In genomic region chr2:222835823-222836151, GRCh38 we compare ENCODE assay signal across 1 cellular context.
TF ChIP-seq lines count a peak whose summit lies in the region.

No MANE protein-coding gene starts in this region.

TF ChIP-seq in K562, 482 proteins besides CTCF, POLR2A, EP300 and RAD21:
- TF ChIP-seq SETDB1 (IDR thresholded peaks at IDR 0.05; ENCODE audit: low read length) (no peak), GABPB1 (CRISPR knock-in tag; IDR thresholded peaks at IDR 0.05) (no peak), KLF13 (tag; IDR thresholded peaks at IDR 0.05; ENCODE audit: borderline replicate concordance, low read depth) (no peak), SMARCE1 (IDR thresholded peaks at IDR 0.05) (no peak), ZFPM2 (CRISPR knock-in tag; IDR thresholded peaks at IDR 0.05) (no peak), CTCFL (IDR thresholded peaks at IDR 0.05; ENCODE audit: borderline replicate concordance, insufficient read depth, low read depth, low read length, poor library complexity, severe bottlenecking) (no peak), MECOM (CRISPR knock-in tag; IDR thresholded peaks at IDR 0.05) (no peak), U2AF2 (optimal IDR thresholded peaks at IDR 0.05; ENCODE audit: low read depth, low read length) (no peak), STAT5A (IDR thresholded peaks at IDR 0.05; ENCODE audit: borderline replicate concordance, low read length) (no peak), ZNF121 (CRISPR knock-in tag; conservative IDR thresholded peaks at IDR 0.05) (no peak), SOX6 (IDR thresholded peaks at IDR 0.05) (no peak), DNMT1 (IDR thresholded peaks at IDR 0.05) (no peak), ZBTB33 (CRISPR knock-in tag; IDR thresholded peaks at IDR 0.05) (no peak)
